ENCODE assay signal across 34 cellular contexts in the genomic region with DNA sequence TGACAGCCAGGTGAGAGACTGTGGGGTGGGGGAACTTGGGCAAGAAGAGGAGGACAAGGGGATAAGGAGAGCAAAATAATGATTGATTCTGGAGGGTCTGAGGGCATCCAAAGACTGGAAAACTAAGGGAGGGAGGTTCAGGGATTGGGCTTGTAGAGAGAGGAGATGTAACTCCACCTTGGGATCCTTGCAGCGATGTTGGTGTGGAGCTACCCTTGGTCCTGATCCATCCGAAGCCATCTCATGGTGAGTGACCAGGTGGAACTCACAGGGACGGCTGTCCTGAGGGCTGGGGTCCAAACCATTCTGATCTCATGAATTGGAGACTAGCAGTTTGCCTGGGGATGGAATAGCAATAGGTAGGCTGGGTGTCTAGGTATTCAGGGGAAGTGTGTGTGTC. TPM values are rescaled to one million over a fixed set of nuclear protein-coding genes. Genes with fewer than 3 reads are reported as not detected.
"Had no signal": no experiment of that assay in that cellular context is flagged by ENCODE, and none has a peak within 500 bp of the region (broad histone marks: within the 10 kb centered on the region; RNA-seq: fewer than 3 reads in every experiment).

No MANE protein-coding gene starts in this region.

- DNase-seq: activated B cell treated with CpG ODN at 0.5 μM for 24 hours; activated CD4-positive, alpha-beta memory T cell treated with anti-CD3 and anti-CD28 coated beads, Interleukin-2, amount 10 ng/mL, durations not matched to agents 7 days and 5 days; activated CD4-positive, alpha-beta T cell treated with anti-CD3 and anti-CD28 coated beads for 4 hours; activated CD4-positive, alpha-beta T cell treated with anti-CD3 and anti-CD28 coated beads, Interleukin-2, amount 10 ng/mL, durations not matched to agents 24 days and 14 days; activated CD4-positive, alpha-beta T cell treated with anti-CD3 and anti-CD28 coated beads, Interleukin-2, amount 50 U/mL, for 48 hours; activated CD4-positive, CD25-positive, alpha-beta regulatory T cell treated with anti-CD3 and anti-CD28 coated beads, Interleukin-2, amount 50 U/mL, for 72 hours; activated CD8-positive, alpha-beta memory T cell treated with anti-CD3 and anti-CD28 coated beads for 24 hours; activated CD8-positive, alpha-beta memory T cell treated with anti-CD3 and anti-CD28 coated beads, Interleukin-2, amount 10 ng/mL, durations not matched to agents 7 days and 5 days; activated CD8-positive, alpha-beta memory T cell treated with anti-CD3 and anti-CD28 coated beads, Interleukin-2, amount 50 U/mL, for 48 hours; activated CD8-positive, alpha-beta T cell treated with anti-CD3 and anti-CD28 coated beads, Interleukin-2, amount 10 ng/mL, durations not matched to agents 7 days and 5 days; activated effector memory CD4-positive, alpha-beta T cell treated with Interleukin-2 at 50 U/mL for 16 hours; activated gamma-delta T cell; activated naive CD4-positive, alpha-beta T cell treated with anti-CD3 and anti-CD28 coated beads for 36 hours; activated naive CD4-positive, alpha-beta T cell treated with anti-CD3 and anti-CD28 coated beads, Interleukin-2, amount 50 U/mL, for 16 hours; activated naive CD8-positive, alpha-beta T cell treated with anti-CD3 and anti-CD28 coated beads for 36 hours; activated T-cell treated with anti-CD3 and anti-CD28 coated beads, Interleukin-2, amount 50 U/mL, for 24 hours; activated T-cell treated with anti-CD3 and anti-CD28 coated beads, Interleukin-2, amount 50 U/mL, for 48 hours; adrenal gland; amniotic stem cell; aorta; body of pancreas; brain microvascular endothelial cell; central memory CD4-positive, alpha-beta T cell; T-helper 2 cell; T-helper 9 cell had no signal

- H3K27me3 ChIP-seq: body of pancreas, brain microvascular endothelial cell had no signal

- H3K36me3 Mint-ChIP-seq: activated naive CD4-positive, alpha-beta T cell treated with anti-CD3 and anti-CD28 coated beads, Interleukin-2, amount 50 U/mL, for 72 hours had no signal

- H3K4me1 Mint-ChIP-seq: activated B cell treated with CpG ODN at 0.5 μM for 24 hours; activated CD4-positive, alpha-beta memory T cell treated with anti-CD3 and anti-CD28 coated beads, Interleukin-2, amount 10 ng/mL, durations not matched to agents 7 days and 5 days; activated CD4-positive, alpha-beta T cell treated with anti-CD3 and anti-CD28 coated beads, Interleukin-2, amount 10 ng/mL, durations not matched to agents 24 days and 14 days; activated naive CD8-positive, alpha-beta T cell treated with anti-CD3 and anti-CD28 coated beads for 36 hours had no signal

- H3K9me3 Mint-ChIP-seq: activated B cell treated with CpG ODN at 0.5 μM for 24 hours; activated CD4-positive, alpha-beta memory T cell treated with anti-CD3 and anti-CD28 coated beads, Interleukin-2, amount 10 ng/mL, durations not matched to agents 7 days and 5 days; activated CD4-positive, alpha-beta T cell treated with anti-CD3 and anti-CD28 coated beads, Interleukin-2, amount 10 ng/mL, durations not matched to agents 24 days and 14 days; activated naive CD4-positive, alpha-beta T cell treated with anti-CD3 and anti-CD28 coated beads for 36 hours; activated naive CD4-positive, alpha-beta T cell treated with anti-CD3 and anti-CD28 coated beads, Interleukin-2, amount 50 U/mL, for 72 hours; activated naive CD8-positive, alpha-beta T cell treated with anti-CD3 and anti-CD28 coated beads for 36 hours; activated T-cell treated with anti-CD3 and anti-CD28 coated beads, Interleukin-2, amount 50 U/mL, for 24 hours; activated T-helper 2 cell treated with anti-CD3 and anti-CD28 coated beads, Interferon-gamma antibody, Interleukin-2, Interleukin-4, amounts not matched to agents 10 μg/mL and 5 μg/mL and 100 μg/mL, durations not matched to agents 14 hours and 24 hours and 36 hours; T-helper 1 cell treated with Interleukin-12 subunit alpha and Interleukin-12 subunit beta and Interleukin-4 antibody, amounts not matched to agents 30 μg/mL and 1 μg/mL, for 36 hours; T-helper 2 cell treated with Interferon-gamma antibody and Interleukin-4, amounts not matched to agents 5 μg/mL and 100 μg/mL, for 36 hours had no signal

- H3K4me3 ChIP-seq: adrenal gland, body of pancreas, breast epithelium had no signal

- H3K9me3 ChIP-seq: adrenal gland, body of pancreas, breast epithelium had no signal

- H3K36me3 ChIP-seq: adrenal gland, brain microvascular endothelial cell, breast epithelium had no signal

- H3K27ac ChIP-seq: adrenal gland, body of pancreas, brain microvascular endothelial cell, breast epithelium, VCaP had no signal

- H3K4me3 Mint-ChIP-seq: activated B cell treated with CpG ODN at 0.5 μM for 24 hours; activated CD4-positive, alpha-beta memory T cell treated with anti-CD3 and anti-CD28 coated beads, Interleukin-2, amount 10 ng/mL, durations not matched to agents 7 days and 5 days; activated CD4-positive, alpha-beta T cell treated with anti-CD3 and anti-CD28 coated beads, Interleukin-2, amount 10 ng/mL, durations not matched to agents 24 days and 14 days; activated CD8-positive, alpha-beta memory T cell treated with anti-CD3 and anti-CD28 coated beads, Interleukin-2, amount 10 ng/mL, durations not matched to agents 7 days and 5 days; activated CD8-positive, alpha-beta T cell treated with anti-CD3 and anti-CD28 coated beads, Interleukin-2, amount 10 ng/mL, durations not matched to agents 7 days and 5 days; activated naive CD4-positive, alpha-beta T cell treated with anti-CD3 and anti-CD28 coated beads for 36 hours; activated naive CD8-positive, alpha-beta T cell treated with anti-CD3 and anti-CD28 coated beads for 36 hours; activated T-cell treated with anti-CD3 and anti-CD28 coated beads, Interleukin-2, amount 50 U/mL, for 24 hours; T-helper 1 cell treated with Interleukin-12 subunit alpha and Interleukin-12 subunit beta and Interleukin-4 antibody, amounts not matched to agents 30 μg/mL and 1 μg/mL, for 36 hours; T-helper 2 cell treated with Interferon-gamma antibody and Interleukin-4, amounts not matched to agents 5 μg/mL and 100 μg/mL, for 36 hours had no signal

- H3K27ac Mint-ChIP-seq: activated B cell treated with CpG ODN at 0.5 μM for 24 hours; activated CD4-positive, alpha-beta memory T cell treated with anti-CD3 and anti-CD28 coated beads, Interleukin-2, amount 10 ng/mL, durations not matched to agents 7 days and 5 days; activated CD4-positive, alpha-beta T cell treated with anti-CD3 and anti-CD28 coated beads, Interleukin-2, amount 10 ng/mL, durations not matched to agents 24 days and 14 days; activated CD8-positive, alpha-beta memory T cell treated with anti-CD3 and anti-CD28 coated beads, Interleukin-2, amount 10 ng/mL, durations not matched to agents 7 days and 5 days; activated CD8-positive, alpha-beta T cell treated with anti-CD3 and anti-CD28 coated beads, Interleukin-2, amount 10 ng/mL, durations not matched to agents 7 days and 5 days; activated naive CD4-positive, alpha-beta T cell treated with anti-CD3 and anti-CD28 coated beads for 36 hours; activated naive CD8-positive, alpha-beta T cell treated with anti-CD3 and anti-CD28 coated beads for 36 hours; activated T-cell treated with anti-CD3 and anti-CD28 coated beads, Interleukin-2, amount 50 U/mL, for 24 hours; activated T-helper 2 cell treated with anti-CD3 and anti-CD28 coated beads, Interferon-gamma antibody, Interleukin-2, Interleukin-4, amounts not matched to agents 10 μg/mL and 5 μg/mL and 100 μg/mL, durations not matched to agents 14 hours and 24 hours and 36 hours; T-helper 1 cell treated with Interleukin-12 subunit alpha and Interleukin-12 subunit beta and Interleukin-4 antibody, amounts not matched to agents 30 μg/mL and 1 μg/mL, for 36 hours; T-helper 2 cell treated with Interferon-gamma antibody and Interleukin-4, amounts not matched to agents 5 μg/mL and 100 μg/mL, for 36 hours had no signal

- H3K27me3 Mint-ChIP-seq: activated B cell treated with CpG ODN at 0.5 μM for 24 hours; activated CD4-positive, alpha-beta memory T cell treated with anti-CD3 and anti-CD28 coated beads, Interleukin-2, amount 10 ng/mL, durations not matched to agents 7 days and 5 days; activated CD4-positive, alpha-beta T cell treated with anti-CD3 and anti-CD28 coated beads, Interleukin-2, amount 10 ng/mL, durations not matched to agents 24 days and 14 days; activated CD8-positive, alpha-beta memory T cell treated with anti-CD3 and anti-CD28 coated beads, Interleukin-2, amount 10 ng/mL, durations not matched to agents 7 days and 5 days; activated naive CD8-positive, alpha-beta T cell treated with anti-CD3 and anti-CD28 coated beads for 36 hours had no signal

- ATAC-seq: activated CD8-positive, alpha-beta memory T cell treated with anti-CD3 and anti-CD28 coated beads, Interleukin-2, amount 10 ng/mL, durations not matched to agents 7 days and 5 days; activated CD8-positive, alpha-beta T cell treated with anti-CD3 and anti-CD28 coated beads, Interleukin-2, amount 10 ng/mL, durations not matched to agents 7 days and 5 days; activated naive CD4-positive, alpha-beta T cell treated with anti-CD3 and anti-CD28 coated beads, Interleukin-2, amount 50 U/mL, for 72 hours; body of pancreas had no signal

- H3K4me1 ChIP-seq: adrenal gland, body of pancreas, breast epithelium had no signal

RNA-seq across cellular contexts. Expression of a gene that starts 1.4 kb away (rescaled TPM):
- total RNA-seq: activated B cell treated with CpG ODN at 0.5 μM for 24 hours; activated CD4-positive, alpha-beta memory T cell treated with anti-CD3 and anti-CD28 coated beads, Interleukin-2, amount 10 ng/mL, durations not matched to agents 7 days and 5 days; activated CD4-positive, alpha-beta T cell treated with anti-CD3 and anti-CD28 coated beads, Interleukin-2, amount 10 ng/mL, durations not matched to agents 24 days and 14 days; activated CD8-positive, alpha-beta memory T cell treated with anti-CD3 and anti-CD28 coated beads, Interleukin-2, amount 10 ng/mL, durations not matched to agents 7 days and 5 days; activated CD8-positive, alpha-beta T cell treated with anti-CD3 and anti-CD28 coated beads, Interleukin-2, amount 10 ng/mL, durations not matched to agents 7 days and 5 days; activated naive CD4-positive, alpha-beta T cell treated with anti-CD3 and anti-CD28 coated beads for 36 hours; activated naive CD4-positive, alpha-beta T cell treated with anti-CD3 and anti-CD28 coated beads, Interleukin-2, amount 50 U/mL, for 72 hours; activated naive CD8-positive, alpha-beta T cell treated with anti-CD3 and anti-CD28 coated beads for 36 hours; activated T-helper 2 cell treated with anti-CD3 and anti-CD28 coated beads, Interferon-gamma antibody, Interleukin-2, Interleukin-4, amounts not matched to agents 10 μg/mL and 5 μg/mL and 100 μg/mL, durations not matched to agents 14 hours and 24 hours and 36 hours; adrenal gland; aorta; astrocyte; body of pancreas; breast epithelium; cardiac septum; cerebellum had no signal
- polyA plus RNA-seq: adrenal gland, aorta had no signal

RNA-seq across cellular contexts. Expression of a gene that starts 9.3 kb away (rescaled TPM):
- total RNA-seq: body of pancreas had no signal

RNA-seq across cellular contexts. Expression of a gene that starts 12.4 kb away (rescaled TPM):
- total RNA-seq: activated B cell treated with CpG ODN at 0.5 μM for 24 hours; activated CD4-positive, alpha-beta memory T cell treated with anti-CD3 and anti-CD28 coated beads, Interleukin-2, amount 10 ng/mL, durations not matched to agents 7 days and 5 days; activated CD4-positive, alpha-beta T cell treated with anti-CD3 and anti-CD28 coated beads, Interleukin-2, amount 10 ng/mL, durations not matched to agents 24 days and 14 days; activated CD8-positive, alpha-beta memory T cell treated with anti-CD3 and anti-CD28 coated beads, Interleukin-2, amount 10 ng/mL, durations not matched to agents 7 days and 5 days; activated CD8-positive, alpha-beta T cell treated with anti-CD3 and anti-CD28 coated beads, Interleukin-2, amount 10 ng/mL, durations not matched to agents 7 days and 5 days; activated naive CD4-positive, alpha-beta T cell treated with anti-CD3 and anti-CD28 coated beads for 36 hours; activated naive CD4-positive, alpha-beta T cell treated with anti-CD3 and anti-CD28 coated beads, Interleukin-2, amount 50 U/mL, for 72 hours; activated naive CD8-positive, alpha-beta T cell treated with anti-CD3 and anti-CD28 coated beads for 36 hours; activated T-helper 2 cell treated with anti-CD3 and anti-CD28 coated beads, Interferon-gamma antibody, Interleukin-2, Interleukin-4, amounts not matched to agents 10 μg/mL and 5 μg/mL and 100 μg/mL, durations not matched to agents 14 hours and 24 hours and 36 hours; adrenal gland; aorta; astrocyte; body of pancreas; breast epithelium; cardiac septum; cerebellum had no signal
- polyA plus RNA-seq: adrenal gland, aorta had no signal

RNA-seq across cellular contexts. Expression of a gene that starts 20.6 kb away (rescaled TPM):
- total RNA-seq: activated B cell treated with CpG ODN at 0.5 μM for 24 hours had no signal
- polyA plus RNA-seq: aorta had no signal
